In the genomic region with DNA sequence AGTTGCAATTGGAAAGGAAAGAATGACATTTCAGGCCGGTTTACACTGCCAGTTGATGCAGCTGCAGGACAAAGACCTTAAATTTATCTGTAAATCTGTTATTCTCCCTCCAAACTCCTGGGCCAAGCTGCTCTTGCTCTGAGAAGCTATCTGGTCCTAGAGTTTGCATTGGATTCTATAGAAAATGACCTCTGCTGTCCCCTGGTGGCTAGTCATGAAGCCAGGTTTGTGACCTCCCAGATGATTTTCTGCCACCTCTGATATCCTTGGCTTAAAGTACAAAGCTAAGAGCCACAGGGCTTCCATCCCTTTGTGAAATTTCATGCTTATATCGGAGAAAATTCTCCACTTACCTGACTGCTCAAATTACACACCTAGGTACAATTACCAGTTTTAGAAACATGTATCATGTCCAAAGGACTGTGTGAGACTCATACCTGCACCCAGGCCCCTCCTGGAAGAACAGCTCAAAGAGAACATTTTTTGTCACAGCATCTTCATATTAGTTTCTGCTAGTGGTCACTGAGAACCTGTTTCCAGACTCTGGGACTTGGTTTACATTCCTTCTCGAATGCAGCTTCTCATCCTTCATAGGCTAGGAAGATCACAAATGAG, we compare ENCODE assay signal across 1 cellular context.
TF ChIP-seq lines count a peak whose summit lies in the region.

No MANE protein-coding gene starts in this region.

TF ChIP-seq in HepG2, 621 proteins besides CTCF, POLR2A, EP300 and RAD21:
- TF ChIP-seq, protein P1, sequence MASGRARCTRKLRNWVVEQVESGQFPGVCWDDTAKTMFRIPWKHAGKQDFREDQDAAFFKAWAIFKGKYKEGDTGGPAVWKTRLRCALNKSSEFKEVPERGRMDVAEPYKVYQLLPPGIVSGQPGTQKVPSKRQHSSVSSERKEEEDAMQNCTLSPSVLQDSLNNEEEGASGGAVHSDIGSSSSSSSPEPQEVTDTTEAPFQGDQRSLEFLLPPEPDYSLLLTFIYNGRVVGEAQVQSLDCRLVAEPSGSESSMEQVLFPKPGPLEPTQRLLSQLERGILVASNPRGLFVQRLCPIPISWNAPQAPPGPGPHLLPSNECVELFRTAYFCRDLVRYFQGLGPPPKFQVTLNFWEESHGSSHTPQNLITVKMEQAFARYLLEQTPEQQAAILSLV (CRISPR knock-in tag; IDR thresholded peaks at IDR 0.05; ENCODE audit: borderline replicate concordance) = no peak
- TF ChIP-seq LCORL (IDR thresholded peaks at IDR 0.05) (no peak), LCORL (CRISPR knock-in tag; IDR thresholded peaks at IDR 0.05) (no peak), STAG1 (CRISPR knock-in tag; IDR thresholded peaks at IDR 0.05) (peak; percentile 75), SMC3 (IDR thresholded peaks at IDR 0.05; ENCODE audit: low read length) (peak; percentile 97), ZNF484 (CRISPR knock-in tag; IDR thresholded peaks at IDR 0.05; ENCODE audit: borderline replicate concordance, low read depth) (no peak), RBM39 (IDR thresholded peaks at IDR 0.05; ENCODE audit: low read depth, low read length, poor library complexity, severe bottlenecking) (no peak)
- TF ChIP-seq, protein P2, sequence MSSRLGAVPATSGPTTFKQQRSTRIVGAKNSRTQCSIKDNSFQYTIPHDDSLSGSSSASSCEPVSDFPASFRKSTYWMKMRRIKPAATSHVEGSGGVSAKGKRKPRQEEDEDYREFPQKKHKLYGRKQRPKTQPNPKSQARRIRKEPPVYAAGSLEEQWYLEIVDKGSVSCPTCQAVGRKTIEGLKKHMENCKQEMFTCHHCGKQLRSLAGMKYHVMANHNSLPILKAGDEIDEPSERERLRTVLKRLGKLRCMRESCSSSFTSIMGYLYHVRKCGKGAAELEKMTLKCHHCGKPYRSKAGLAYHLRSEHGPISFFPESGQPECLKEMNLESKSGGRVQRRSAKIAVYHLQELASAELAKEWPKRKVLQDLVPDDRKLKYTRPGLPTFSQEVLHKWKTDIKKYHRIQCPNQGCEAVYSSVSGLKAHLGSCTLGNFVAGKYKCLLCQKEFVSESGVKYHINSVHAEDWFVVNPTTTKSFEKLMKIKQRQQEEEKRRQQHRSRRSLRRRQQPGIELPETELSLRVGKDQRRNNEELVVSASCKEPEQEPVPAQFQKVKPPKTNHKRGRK (CRISPR knock-in tag; IDR thresholded peaks at IDR 0.05) = no peak
